9 cellular contexts compared by ENCODE assay signal in the genomic region with DNA sequence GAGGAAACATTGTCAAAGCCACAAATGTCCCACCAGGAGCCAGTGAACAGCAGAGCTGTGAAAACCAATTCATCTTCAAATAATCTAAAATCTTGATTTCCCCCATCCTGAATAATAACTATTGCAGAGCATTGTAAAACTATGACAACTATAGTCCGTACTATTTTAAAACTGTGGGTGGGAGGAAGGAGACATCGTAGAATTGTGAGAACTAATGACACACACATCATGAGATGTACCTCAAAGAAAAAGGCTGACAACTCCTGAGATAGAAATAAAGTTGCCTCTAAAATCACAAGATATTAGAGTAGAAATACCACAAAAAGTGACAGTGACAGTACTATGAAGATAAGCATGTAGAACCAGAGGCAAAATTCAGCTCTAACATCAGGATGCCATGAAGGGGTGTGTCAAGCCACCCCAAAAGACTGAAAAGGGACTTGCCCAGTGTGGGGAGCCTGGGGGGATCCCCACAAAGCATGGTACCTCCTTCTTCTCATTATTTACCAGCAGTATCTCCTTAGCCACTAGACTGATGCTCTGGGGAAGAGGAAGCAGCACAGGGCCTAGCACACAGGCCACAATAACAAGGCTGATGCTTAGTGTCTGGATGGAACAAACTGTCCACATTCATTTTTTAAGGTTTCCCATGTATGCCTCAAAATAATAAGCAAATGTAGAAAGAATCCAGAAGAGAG. TPM values are rescaled to one million over a fixed set of nuclear protein-coding genes. Genes with fewer than 3 reads are reported as not detected.
A peak's percentile ranks its signal among the peaks of the same experiment; 100 is the strongest.
DNase-seq lines count a peak whose midpoint lies in the region; ATAC-seq and TF ChIP-seq lines count a peak whose summit lies in the region.
"Had no signal": no experiment of that assay in that cellular context is flagged by ENCODE, and none has a peak within 500 bp of the region (broad histone marks: within the 10 kb centered on the region; RNA-seq: fewer than 3 reads in every experiment).

No MANE protein-coding gene starts in this region.

- DNase-seq in nephron progenitor cell (no peak), NCI-H1092 (lab: John Stamatoyannopoulos, UW) (no peak), NCI-H2227 treated with DMSO at 0.1 percent for 48 hours (lab: John Stamatoyannopoulos, UW) (no peak), left lobe of liver (ENCODE audit: low spot score) (no peak)
- DNase-seq: pancreas, SIG-M5 had no signal

- peaks cover 3% of the 10 kb centered on the region for H3K27me3 Mint-ChIP-seq in nephron progenitor cell (ENCODE audit: low read depth, poor library complexity)

- peak overlapping the region; percentile 20 for H3K27ac Mint-ChIP-seq in nephron progenitor cell

- ATAC-seq in GM18868 (IDR thresholded peaks at IDR 0.05; ENCODE audit: unreplicated experiment) (peak; percentile 96), GM21529 (IDR thresholded peaks at IDR 0.05; ENCODE audit: unreplicated experiment) (peak; percentile 92), HG03457 (IDR thresholded peaks at IDR 0.05; ENCODE audit: unreplicated experiment) (peak; percentile 95), left lobe of liver (no peak)
- ATAC-seq: pancreas had no signal

- no peak overlapping the region for H3K4me3 Mint-ChIP-seq in nephron progenitor cell

- H3K4me1 Mint-ChIP-seq in nephron progenitor cell, result peaks cover 39% of the 10 kb centered on the region

- peaks cover 25% of the 10 kb centered on the region for H3K36me3 Mint-ChIP-seq in nephron progenitor cell (ENCODE audit: low read depth)

- no peak for TF ChIP-seq CTCF in nephron progenitor cell (IDR thresholded peaks at IDR 0.05)

- H3K9me3 Mint-ChIP-seq in nephron progenitor cell, result no peaks in the 10 kb centered on the region

RNA-seq across cellular contexts. Expression of gene NAPB, which starts 13.4 kb away (rescaled TPM):
- total RNA-seq in left lobe of liver, result 5.3 TPM

RNA-seq across cellular contexts. Expression of gene CSTL1, which starts 31.6 kb away (rescaled TPM):
- not detected for total RNA-seq in left lobe of liver
- total RNA-seq: pancreas had no signal

RNA-seq across cellular contexts. Expression of gene CST11, which starts 44.8 kb away (rescaled TPM):
- not detected for total RNA-seq in left lobe of liver
- total RNA-seq: pancreas had no signal

RNA-seq across cellular contexts. Expression of gene GZF1, which starts 45.9 kb away (rescaled TPM):
- 4.4 TPM for total RNA-seq in left lobe of liver

RNA-seq across cellular contexts. Expression of gene NXT1, which starts 57.3 kb away (rescaled TPM):
- 2.6 TPM for total RNA-seq in left lobe of liver
